ENCODE assay signal across 1 cellular context in the genomic region with DNA sequence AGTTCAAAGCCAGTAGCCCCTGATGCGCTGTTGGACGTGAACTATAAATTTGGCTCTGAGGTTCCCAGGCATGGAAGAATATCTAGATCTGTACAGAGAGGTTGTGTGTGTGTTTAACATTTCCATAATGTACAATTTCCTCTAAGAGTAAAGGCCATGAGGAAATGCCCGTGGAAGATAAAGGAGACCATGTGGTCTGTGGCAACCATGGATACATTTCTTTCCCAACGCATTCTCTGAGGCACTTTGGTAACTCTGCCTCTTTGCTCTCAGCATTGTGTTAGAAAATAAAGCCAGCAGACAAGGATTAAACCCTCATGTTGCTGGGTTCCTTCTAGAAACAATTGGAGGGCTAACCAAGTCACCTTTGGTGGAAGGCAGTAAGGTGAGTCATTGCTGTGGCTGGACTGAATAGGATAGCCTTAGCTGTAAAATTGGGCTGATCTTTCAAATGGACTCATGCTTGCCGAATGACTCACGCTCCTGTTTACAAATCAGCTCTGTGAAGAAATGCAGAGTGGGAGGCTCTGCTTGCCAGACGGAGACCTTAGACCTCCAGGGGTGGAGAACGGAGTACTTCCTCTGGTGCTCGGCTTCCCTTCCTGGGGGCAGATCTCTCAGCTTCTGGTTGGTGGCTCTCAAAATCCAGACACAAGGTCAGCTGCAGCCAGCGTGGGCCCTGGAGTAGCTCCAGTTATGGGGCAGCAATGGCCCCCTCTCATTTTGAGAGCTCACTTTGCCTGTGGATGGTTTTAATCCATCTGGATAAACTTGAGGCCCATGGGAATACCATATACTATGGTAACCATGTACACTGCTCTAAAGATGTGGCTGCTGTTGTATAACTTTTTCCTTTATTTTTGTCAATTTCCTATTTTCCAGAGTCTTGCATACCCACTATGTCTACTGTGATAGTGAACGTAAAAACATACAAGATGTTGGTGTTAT.
TF ChIP-seq lines count a peak whose summit lies in the region.

No MANE protein-coding gene starts in this region.

TF ChIP-seq in HepG2, 621 proteins besides CTCF, POLR2A, EP300 and RAD21 (continued from another document and continues in another):
- no peak for TF ChIP-seq ZBTB40 (IDR thresholded peaks at IDR 0.05)
- TF ChIP-seq ZBTB40 (CRISPR knock-in tag; IDR thresholded peaks at IDR 0.05): no peak
- TF ChIP-seq SMC3 (IDR thresholded peaks at IDR 0.05; ENCODE audit: low read length): peak; percentile 18; the same call in 1 of the 2 replicates
- no peak for TF ChIP-seq ZNF547 (CRISPR knock-in tag; IDR thresholded peaks at IDR 0.05)
- no peak for TF ChIP-seq ZNF546 (CRISPR knock-in tag; conservative IDR thresholded peaks at IDR 0.05)
- TF ChIP-seq ZIK1 (CRISPR knock-in tag; IDR thresholded peaks at IDR 0.05; ENCODE audit: borderline replicate concordance, low read depth): no peak
- peak; percentile 82; the same call in 1 of the 2 replicates for TF ChIP-seq KLF11 (CRISPR knock-in tag; IDR thresholded peaks at IDR 0.05)
- TF ChIP-seq, protein P1, sequence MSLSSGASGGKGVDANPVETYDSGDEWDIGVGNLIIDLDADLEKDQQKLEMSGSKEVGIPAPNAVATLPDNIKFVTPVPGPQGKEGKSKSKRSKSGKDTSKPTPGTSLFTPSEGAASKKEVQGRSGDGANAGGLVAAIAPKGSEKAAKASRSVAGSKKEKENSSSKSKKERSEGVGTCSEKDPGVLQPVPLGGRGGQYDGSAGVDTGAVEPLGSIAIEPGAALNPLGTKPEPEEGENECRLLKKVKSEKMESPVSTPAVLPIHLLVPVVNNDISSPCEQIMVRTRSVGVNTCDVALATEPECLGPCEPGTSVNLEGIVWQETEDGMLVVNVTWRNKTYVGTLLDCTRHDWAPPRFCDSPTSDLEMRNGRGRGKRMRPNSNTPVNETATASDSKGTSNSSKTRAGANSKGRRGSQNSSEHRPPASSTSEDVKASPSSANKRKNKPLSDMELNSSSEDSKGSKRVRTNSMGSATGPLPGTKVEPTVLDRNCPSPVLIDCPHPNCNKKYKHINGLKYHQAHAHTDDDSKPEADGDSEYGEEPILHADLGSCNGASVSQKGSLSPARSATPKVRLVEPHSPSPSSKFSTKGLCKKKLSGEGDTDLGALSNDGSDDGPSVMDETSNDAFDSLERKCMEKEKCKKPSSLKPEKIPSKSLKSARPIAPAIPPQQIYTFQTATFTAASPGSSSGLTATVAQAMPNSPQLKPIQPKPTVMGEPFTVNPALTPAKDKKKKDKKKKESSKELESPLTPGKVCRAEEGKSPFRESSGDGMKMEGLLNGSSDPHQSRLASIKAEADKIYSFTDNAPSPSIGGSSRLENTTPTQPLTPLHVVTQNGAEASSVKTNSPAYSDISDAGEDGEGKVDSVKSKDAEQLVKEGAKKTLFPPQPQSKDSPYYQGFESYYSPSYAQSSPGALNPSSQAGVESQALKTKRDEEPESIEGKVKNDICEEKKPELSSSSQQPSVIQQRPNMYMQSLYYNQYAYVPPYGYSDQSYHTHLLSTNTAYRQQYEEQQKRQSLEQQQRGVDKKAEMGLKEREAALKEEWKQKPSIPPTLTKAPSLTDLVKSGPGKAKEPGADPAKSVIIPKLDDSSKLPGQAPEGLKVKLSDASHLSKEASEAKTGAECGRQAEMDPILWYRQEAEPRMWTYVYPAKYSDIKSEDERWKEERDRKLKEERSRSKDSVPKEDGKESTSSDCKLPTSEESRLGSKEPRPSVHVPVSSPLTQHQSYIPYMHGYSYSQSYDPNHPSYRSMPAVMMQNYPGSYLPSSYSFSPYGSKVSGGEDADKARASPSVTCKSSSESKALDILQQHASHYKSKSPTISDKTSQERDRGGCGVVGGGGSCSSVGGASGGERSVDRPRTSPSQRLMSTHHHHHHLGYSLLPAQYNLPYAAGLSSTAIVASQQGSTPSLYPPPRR (CRISPR knock-in tag; IDR thresholded peaks at IDR 0.05; ENCODE audit: borderline replicate concordance): peak; percentile 84
- no peak for TF ChIP-seq PHB2 (IDR thresholded peaks at IDR 0.05; ENCODE audit: partially characterized antibody)
- no peak for TF ChIP-seq TRAFD1 (CRISPR knock-in tag; IDR thresholded peaks at IDR 0.05; ENCODE audit: borderline replicate concordance)
- no peak for TF ChIP-seq GTF2F1 (IDR thresholded peaks at IDR 0.05; ENCODE audit: low read length)
- TF ChIP-seq MEIS2 (CRISPR knock-in tag; IDR thresholded peaks at IDR 0.05): peak; percentile 34; the same call in 1 of the 2 replicates
- peak; percentile 88 for TF ChIP-seq HDAC1 (CRISPR knock-in tag; IDR thresholded peaks at IDR 0.05)
- TF ChIP-seq ZNF75D (CRISPR knock-in tag; IDR thresholded peaks at IDR 0.05; ENCODE audit: borderline replicate concordance): no peak
- TF ChIP-seq CBFB (CRISPR knock-in tag; IDR thresholded peaks at IDR 0.05): 0 out of 2 replicates have a peak, but pooled peaks have one; percentile 49
- no peak for TF ChIP-seq ZNF33B (CRISPR knock-in tag; IDR thresholded peaks at IDR 0.05)
- peak; percentile 80; the same call in 1 of the 2 replicates for TF ChIP-seq ZNF335 (CRISPR knock-in tag; IDR thresholded peaks at IDR 0.05)
- TF ChIP-seq TEAD3 (CRISPR knock-in tag; optimal IDR thresholded peaks at IDR 0.05; ENCODE audit: borderline replicate concordance): peak; percentile 93
- TF ChIP-seq IKZF4 (CRISPR knock-in tag; IDR thresholded peaks at IDR 0.05; ENCODE audit: borderline replicate concordance, low read depth, not compliant biosample characterization): no peak
- no peak for TF ChIP-seq ATF7-NPFF (CRISPR knock-in tag; IDR thresholded peaks at IDR 0.05; ENCODE audit: low read depth)
- TF ChIP-seq PCBP1 (IDR thresholded peaks at IDR 0.05; ENCODE audit: borderline replicate concordance, low read depth, low read length): no peak
- peak; percentile 95 for TF ChIP-seq GFI1 (CRISPR knock-in tag; IDR thresholded peaks at IDR 0.05; ENCODE audit: borderline replicate concordance)
- no peak for TF ChIP-seq ZNF432 (CRISPR knock-in tag; IDR thresholded peaks at IDR 0.05; ENCODE audit: borderline replicate concordance)
- peak; percentile 98 for TF ChIP-seq ZNF629 (CRISPR knock-in tag; conservative IDR thresholded peaks at IDR 0.05)
- TF ChIP-seq RCOR2 (CRISPR knock-in tag; IDR thresholded peaks at IDR 0.05): peak; percentile 92; the same call in 1 of the 2 replicates
- TF ChIP-seq TFE3 (CRISPR knock-in tag; IDR thresholded peaks at IDR 0.05): no peak
- TF ChIP-seq RBFOX2 (IDR thresholded peaks at IDR 0.05; ENCODE audit: low read depth, low read length): no peak
- TF ChIP-seq ZFP1 (CRISPR knock-in tag; IDR thresholded peaks at IDR 0.05): 0 out of 2 replicates have a peak, but pooled peaks have one; percentile 50
- no peak for TF ChIP-seq TCF12 (IDR thresholded peaks at IDR 0.05)
- 0 out of 2 replicates have a peak, but pooled peaks have one; percentile 42 for TF ChIP-seq TCF12 (CRISPR knock-in tag; IDR thresholded peaks at IDR 0.05)
- peak; percentile 16 for TF ChIP-seq ASH2L (IDR thresholded peaks at IDR 0.05; ENCODE audit: insufficient read length, low read depth, low read length)
- 0 out of 2 replicates have a peak, but pooled peaks have one; percentile 55 for TF ChIP-seq ZSCAN25 (CRISPR knock-in tag; IDR thresholded peaks at IDR 0.05)
- no peak for TF ChIP-seq ZNF343 (CRISPR knock-in tag; IDR thresholded peaks at IDR 0.05)
